31 cellular contexts compared by ENCODE assay signal in the genomic region with DNA sequence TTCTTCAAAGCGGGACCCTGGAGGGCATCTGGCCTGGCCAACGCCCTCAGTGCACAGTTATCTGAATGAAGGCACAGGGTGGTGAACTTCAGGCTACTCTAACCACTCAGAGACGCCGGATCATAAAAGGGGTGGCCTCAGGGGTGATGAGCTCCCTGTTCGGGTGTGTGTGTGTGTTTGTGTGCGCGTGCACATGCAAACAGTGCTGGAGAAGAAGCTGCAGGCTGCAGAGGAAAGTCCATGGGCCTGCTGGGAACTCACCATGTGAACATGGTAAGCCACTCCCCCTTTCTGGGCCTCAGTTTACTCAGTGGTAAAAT. TPM values are rescaled to one million over a fixed set of nuclear protein-coding genes. Genes with fewer than 3 reads are reported as not detected.
A peak's percentile ranks its signal among the peaks of the same experiment; 100 is the strongest.
DNase-seq lines count a peak whose midpoint lies in the region; ATAC-seq, FAIRE-seq and TF ChIP-seq lines count a peak whose summit lies in the region.
"Had no signal": no experiment of that assay in that cellular context is flagged by ENCODE, and none has a peak within 500 bp of the region (broad histone marks: within the 10 kb centered on the region; RNA-seq: fewer than 3 reads in every experiment).

No MANE protein-coding gene starts in this region.

- H3K9me3 Mint-ChIP-seq in astrocyte (ENCODE audit: unreplicated experiment): no peaks in the 10 kb centered on the region
- H3K9me3 Mint-ChIP-seq: activated CD8-positive, alpha-beta T cell treated with anti-CD3 and anti-CD28 coated beads for 36 hours; activated naive CD8-positive, alpha-beta T cell treated with anti-CD3 and anti-CD28 coated beads for 36 hours; central memory CD8-positive, alpha-beta T cell; naive thymus-derived CD8-positive, alpha-beta T cell; stimulated activated naive B cell treated with anti-CD40 and anti-IgM and Interleukin-4, amounts not matched to agents 10 μg/mL and 1 μg/mL and 100 μg/mL, for 72 hours; T-helper 1 cell treated with Interleukin-12 subunit alpha and Interleukin-12 subunit beta and Interleukin-4 antibody, amounts not matched to agents 30 μg/mL and 1 μg/mL, for 36 hours had no signal

- peak overlapping the region; percentile 86 for H3K27ac Mint-ChIP-seq in astrocyte (ENCODE audit: unreplicated experiment)
- H3K27ac Mint-ChIP-seq: activated CD8-positive, alpha-beta T cell treated with anti-CD3 and anti-CD28 coated beads for 36 hours; activated naive CD8-positive, alpha-beta T cell treated with anti-CD3 and anti-CD28 coated beads for 36 hours; naive thymus-derived CD8-positive, alpha-beta T cell; stimulated activated naive B cell treated with anti-CD40 and anti-IgM and Interleukin-4, amounts not matched to agents 10 μg/mL and 1 μg/mL and 100 μg/mL, for 72 hours; T-helper 1 cell treated with Interleukin-12 subunit alpha and Interleukin-12 subunit beta and Interleukin-4 antibody, amounts not matched to agents 30 μg/mL and 1 μg/mL, for 36 hours had no signal

- H3K4me3 Mint-ChIP-seq in astrocyte (ENCODE audit: unreplicated experiment): no peak overlapping the region
- H3K4me3 Mint-ChIP-seq: activated CD8-positive, alpha-beta T cell treated with anti-CD3 and anti-CD28 coated beads for 36 hours; activated naive CD8-positive, alpha-beta T cell treated with anti-CD3 and anti-CD28 coated beads for 36 hours; central memory CD8-positive, alpha-beta T cell; naive thymus-derived CD8-positive, alpha-beta T cell; stimulated activated naive B cell treated with anti-CD40 and anti-IgM and Interleukin-4, amounts not matched to agents 10 μg/mL and 1 μg/mL and 100 μg/mL, for 72 hours; T-helper 1 cell treated with Interleukin-12 subunit alpha and Interleukin-12 subunit beta and Interleukin-4 antibody, amounts not matched to agents 30 μg/mL and 1 μg/mL, for 36 hours had no signal

- no peaks in the 10 kb centered on the region for H4K20me1 ChIP-seq in astrocyte (ENCODE audit: insufficient read depth, low read length)
- no peaks in the 10 kb centered on the region for H4K20me1 ChIP-seq in osteoblast (ENCODE audit: insufficient read depth, low read length)

- H3K4me1 ChIP-seq in right atrium auricular region: peaks cover 0 to 21% of the 10 kb centered on the region in 2 donors
- peaks cover 36% of the 10 kb centered on the region for H3K4me1 ChIP-seq in astrocyte (ENCODE audit: insufficient read depth, low read length)
- peaks cover 27% of the 10 kb centered on the region for H3K4me1 ChIP-seq in osteoblast (ENCODE audit: insufficient read depth, low read length)
- H3K4me1 ChIP-seq in vagina: peaks cover 14% of the 10 kb centered on the region
- 0 out of 2 replicates have a peak, but pooled peaks cover 2% of the 10 kb centered on the region for H3K4me1 ChIP-seq in HAP-1
- H3K4me1 ChIP-seq: parathyroid adenoma, Peyer's patch had no signal

- DNase-seq in right atrium auricular region (ENCODE audit: low spot score) (no peak), left cardiac atrium (no peak), astrocyte (ENCODE audit: low read depth) (no peak), osteoblast (ENCODE audit: insufficient read length, low spot score, missing footprints) (no peak), vagina (ENCODE audit: extremely low spot score in 2 of 2) (no peak), HAP-1 (ENCODE audit: low spot score in 2 of 2) (no peak)
- DNase-seq: activated CD4-positive, alpha-beta T cell treated with anti-CD3 and anti-CD28 coated beads for 1 hour; activated CD8-positive, alpha-beta T cell treated with anti-CD3 and anti-CD28 coated beads for 36 hours; activated naive CD8-positive, alpha-beta T cell treated with anti-CD3 and anti-CD28 coated beads for 36 hours; BE2C; DMS153; H7; KBM-7; midbrain; NCI-H1105; NCI-H1930; NCI-H526 treated with DMSO at 0.1 percent for 48 hours; Peyer's patch; stimulated activated naive B cell treated with anti-CD40 and anti-IgM and Interleukin-4, amounts not matched to agents 10 μg/mL and 1 μg/mL and 100 μg/mL, for 72 hours had no signal

- H3K36me3 ChIP-seq in right atrium auricular region (no peaks in the 10 kb centered on the region), astrocyte (ENCODE audit: insufficient read depth, low read length) (peaks cover 2% of the 10 kb centered on the region), osteoblast (ENCODE audit: insufficient read depth, low read length) (no peaks in the 10 kb centered on the region), vagina (no peaks in the 10 kb centered on the region), HAP-1 (replicated peaks) (no peaks in the 10 kb centered on the region)
- H3K36me3 ChIP-seq: BE2C, Peyer's patch, suprapubic skin had no signal

- no peaks in the 10 kb centered on the region for H3K27me3 Mint-ChIP-seq in astrocyte (ENCODE audit: low read depth, unreplicated experiment)
- H3K27me3 Mint-ChIP-seq: activated CD8-positive, alpha-beta T cell treated with anti-CD3 and anti-CD28 coated beads for 36 hours had no signal

- H3K27me3 ChIP-seq in right atrium auricular region: no peaks in the 10 kb centered on the region
- H3K27me3 ChIP-seq in astrocyte (ENCODE audit: insufficient read depth, low read length): no peaks in the 10 kb centered on the region
- no peaks in the 10 kb centered on the region for H3K27me3 ChIP-seq in osteoblast (ENCODE audit: insufficient read depth, low read length)
- H3K27me3 ChIP-seq in vagina: no peaks in the 10 kb centered on the region
- no peaks in the 10 kb centered on the region for H3K27me3 ChIP-seq in HAP-1 (ENCODE audit: low read depth)
- H3K27me3 ChIP-seq: ascending aorta, BE2C, dorsolateral prefrontal cortex, Peyer's patch, suprapubic skin had no signal

- H3K4me3 ChIP-seq in right atrium auricular region: no peak overlapping the region
- H3K4me3 ChIP-seq in astrocyte (ENCODE audit: insufficient read depth, low read depth, low read length): peak overlapping the region; percentile 18
- H3K4me3 ChIP-seq in osteoblast (ENCODE audit: insufficient read depth, low read length): no peak overlapping the region
- no peak overlapping the region for H3K4me3 ChIP-seq in vagina
- no peak overlapping the region for H3K4me3 ChIP-seq in HAP-1
- H3K4me3 ChIP-seq: ascending aorta, dorsolateral prefrontal cortex, Peyer's patch, suprapubic skin had no signal

- no peak for TF ChIP-seq POLR2A in vagina (IDR thresholded peaks at IDR 0.05)

- no peak overlapping the region for H2AFZ ChIP-seq in astrocyte (ENCODE audit: low read depth, low read length)
- no peak overlapping the region for H2AFZ ChIP-seq in osteoblast (ENCODE audit: low read length)
- H2AFZ ChIP-seq: parathyroid adenoma had no signal

- H3K27ac ChIP-seq in right atrium auricular region (peak overlapping the region; percentile 74 to 89), astrocyte (ENCODE audit: low read depth, low read length) (peak overlapping the region; percentile 97), osteoblast (ENCODE audit: low read depth, low read length) (peak overlapping the region; percentile 72), vagina (peak overlapping the region; percentile 74)
- H3K27ac ChIP-seq: parathyroid adenoma, Peyer's patch, suprapubic skin had no signal

- peak overlapping the region; percentile 81 for H3K9ac ChIP-seq in astrocyte (ENCODE audit: low read length)
- H3K9ac ChIP-seq: parathyroid adenoma had no signal

- TF ChIP-seq CTCF in right atrium auricular region (IDR thresholded peaks at IDR 0.05): no peak
- no peak for TF ChIP-seq CTCF in astrocyte (IDR thresholded peaks at IDR 0.05; ENCODE audit: insufficient read depth, low read depth, low read length)
- TF ChIP-seq CTCF in osteoblast (IDR thresholded peaks at IDR 0.05; ENCODE audit: extremely low read depth, low read depth, low read length): no peak
- TF ChIP-seq CTCF in vagina (IDR thresholded peaks at IDR 0.05): no peak

- in situ Hi-C loops in HAP-1 (cut with MboI; ENCODE audit: low sequenced_read_pairs): loop anchor here (25.0 kb wide), 1 partner anchor 656 kb away; no protein-coding TSS in a partner anchor

- H3K4me1 Mint-ChIP-seq in astrocyte (ENCODE audit: low read depth, unreplicated experiment): peaks cover 24% of the 10 kb centered on the region

- H3K36me3 Mint-ChIP-seq in astrocyte (ENCODE audit: low read depth, unreplicated experiment): no peaks in the 10 kb centered on the region
- H3K36me3 Mint-ChIP-seq: activated naive CD8-positive, alpha-beta T cell treated with anti-CD3 and anti-CD28 coated beads for 36 hours; naive thymus-derived CD8-positive, alpha-beta T cell; stimulated activated naive B cell treated with anti-CD40 and anti-IgM and Interleukin-4, amounts not matched to agents 10 μg/mL and 1 μg/mL and 100 μg/mL, for 72 hours had no signal

- intact Hi-C loops in left cardiac atrium (cut with DNase I) (loop anchor here in 1 of 2 donors (5.0 to 10.0 kb wide), 2 partner anchors 84 to 156 kb away; no protein-coding TSS in a partner anchor), vagina (cut with DNase I) (loop anchor here (5.0 kb wide), 1 partner anchor 51 kb away; the partner anchor contains the start of gene TGM2)

- no peaks in the 10 kb centered on the region for H3K79me2 ChIP-seq in astrocyte (ENCODE audit: insufficient read depth, low read length)
- no peaks in the 10 kb centered on the region for H3K79me2 ChIP-seq in osteoblast (ENCODE audit: insufficient read depth, low read length)
- H3K79me2 ChIP-seq: parathyroid adenoma had no signal

- ATAC-seq in left cardiac atrium (no peak), HG02970 (IDR thresholded peaks at IDR 0.05; ENCODE audit: low FRiP score, unreplicated experiment) (no peak), HG03139 (IDR thresholded peaks at IDR 0.05; ENCODE audit: unreplicated experiment) (no peak)
- ATAC-seq: activated CD8-positive, alpha-beta T cell treated with anti-CD3 and anti-CD28 coated beads for 36 hours; naive thymus-derived CD8-positive, alpha-beta T cell; stimulated activated naive B cell treated with anti-CD40 and anti-IgM and Interleukin-4, amounts not matched to agents 10 μg/mL and 1 μg/mL and 100 μg/mL, for 72 hours had no signal

- FAIRE-seq in astrocyte (lab: Jason Lieb, UNC): no peak
- FAIRE-seq: A204.1 had no signal

- H3K9me3 ChIP-seq in right atrium auricular region (no peaks in the 10 kb centered on the region), astrocyte (ENCODE audit: insufficient read depth, low read depth, low read length) (no peaks in the 10 kb centered on the region), osteoblast (ENCODE audit: low read depth, low read length) (no peaks in the 10 kb centered on the region), vagina (no peaks in the 10 kb centered on the region), HAP-1 (no peaks in the 10 kb centered on the region)
- H3K9me3 ChIP-seq: ascending aorta, BE2C, Peyer's patch, suprapubic skin had no signal

- H3K4me2 ChIP-seq in astrocyte (ENCODE audit: low read length) (peak overlapping the region; percentile 80), osteoblast (ENCODE audit: insufficient read depth, low read length) (peak overlapping the region; percentile 49)

RNA-seq across cellular contexts. Expression of gene KIAA1755, which starts 42.0 kb away (rescaled TPM):
- total RNA-seq in right atrium auricular region (1 to 10 TPM; 3.1 to 4.2 TPM), left cardiac atrium (1 to 10 TPM; 8.0 to 8.1 TPM), astrocyte (0.77 and 1.1 TPM in 2 replicates), osteoblast (2.5 and 2.7 TPM in 2 replicates), vagina (2.7 TPM)
- total RNA-seq: activated CD8-positive, alpha-beta T cell treated with anti-CD3 and anti-CD28 coated beads for 36 hours; activated naive CD8-positive, alpha-beta T cell treated with anti-CD3 and anti-CD28 coated beads for 36 hours; MCF 10A; naive thymus-derived CD8-positive, alpha-beta T cell; SK-MEL-5 had no signal

RNA-seq across cellular contexts. Expression of gene TGM2, which starts 53.5 kb away (rescaled TPM):
- total RNA-seq in right atrium auricular region: 1,000 to 10,000 TPM in 1 of 2 donors, 100 to 1,000 TPM in 1; 680 to 1,303 TPM
- 100 to 1,000 TPM; 383 to 695 TPM for total RNA-seq in left cardiac atrium
- 48.2 and 98.9 TPM in 2 replicates for total RNA-seq in astrocyte
- 78.2 and 137 TPM in 2 replicates for total RNA-seq in osteoblast
- 92.8 TPM for total RNA-seq in vagina
- total RNA-seq: activated CD8-positive, alpha-beta T cell treated with anti-CD3 and anti-CD28 coated beads for 36 hours; activated naive CD8-positive, alpha-beta T cell treated with anti-CD3 and anti-CD28 coated beads for 36 hours; naive thymus-derived CD8-positive, alpha-beta T cell had no signal
